ENCODE assay signal across 29 cellular contexts in genomic region chr11:35103366-35104194, GRCh38. TPM values are rescaled to one million over a fixed set of nuclear protein-coding genes. Genes with fewer than 3 reads are reported as not detected.
DNase-seq lines count a peak whose midpoint lies in the region; FAIRE-seq and TF ChIP-seq lines count a peak whose summit lies in the region.
"Had no signal": no experiment of that assay in that cellular context is flagged by ENCODE, and none has a peak within 500 bp of the region (broad histone marks: within the 10 kb centered on the region; RNA-seq: fewer than 3 reads in every experiment).

No MANE protein-coding gene starts in this region.

- no peaks in the 10 kb centered on the region for H4K20me1 ChIP-seq in osteoblast (ENCODE audit: insufficient read depth, low read length)

- H3K9me3 ChIP-seq in osteoblast (ENCODE audit: low read depth, low read length): no peaks in the 10 kb centered on the region
- H3K9me3 ChIP-seq: colonic mucosa, gastroesophageal sphincter, ovary, SJSA1, tibial artery had no signal

- H3K79me2 ChIP-seq in osteoblast (ENCODE audit: insufficient read depth, low read length): no peaks in the 10 kb centered on the region

- peak overlapping the region; percentile 30 for H3K27ac ChIP-seq in osteoblast (ENCODE audit: low read depth, low read length)
- H3K27ac ChIP-seq: colonic mucosa, ovary, SJSA1 had no signal

- TF ChIP-seq CTCF in osteoblast (IDR thresholded peaks at IDR 0.05; ENCODE audit: extremely low read depth, low read depth, low read length): no peak

- no peak overlapping the region for H3K4me2 ChIP-seq in osteoblast (ENCODE audit: insufficient read depth, low read length)
- H3K4me2 ChIP-seq: GM23338 had no signal

- H3K4me3 ChIP-seq in osteoblast (ENCODE audit: insufficient read depth, low read length): no peak overlapping the region
- H3K4me3 ChIP-seq: colonic mucosa, gastroesophageal sphincter, GM23338, ovary, SJSA1, tibial artery had no signal

- no peak overlapping the region for H2AFZ ChIP-seq in osteoblast (ENCODE audit: low read length)
- H2AFZ ChIP-seq: GM23338 had no signal

- TF ChIP-seq POLR2A in GM12891 (IDR thresholded peaks at IDR 0.05; ENCODE audit: low read depth, low read length): no peak

- H3K4me1 ChIP-seq in osteoblast (ENCODE audit: insufficient read depth, low read length): peaks cover 41% of the 10 kb centered on the region
- H3K4me1 ChIP-seq: colonic mucosa had no signal

- H3K27me3 ChIP-seq in osteoblast (ENCODE audit: insufficient read depth, low read length): no peaks in the 10 kb centered on the region
- H3K27me3 ChIP-seq: colonic mucosa, gastroesophageal sphincter, ovary, SJSA1, tibial artery had no signal

- DNase-seq in GM12891 (ENCODE audit: insufficient read length, low spot score): no peak
- peak; percentile 70 for DNase-seq in NCI-H226
- DNase-seq in astrocyte of the hippocampus (ENCODE audit: low read depth, low spot score): peak; percentile 90
- no peak for DNase-seq in osteoblast (ENCODE audit: insufficient read length, low spot score, missing footprints)
- DNase-seq in NOMO-1 (lab: John Stamatoyannopoulos, UW; ENCODE audit: unreplicated experiment in 2 of 2): no peak
- DNase-seq in stimulated activated CD4-positive, alpha-beta T cell treated with anti-CD3 and anti-CD28 coated beads, Interleukin-4, amount 100 ng/mL, for 24 hours: no peak
- no peak for DNase-seq in NCI-H748 treated with DMSO at 0.1 percent for 48 hours (lab: John Stamatoyannopoulos, UW)
- no peak for DNase-seq in NCI-H748 (lab: John Stamatoyannopoulos, UW; ENCODE audit: unreplicated experiment)
- DNase-seq: activated CD4-positive, alpha-beta T cell treated with anti-CD3 and anti-CD28 coated beads for 36 hours; activated CD8-positive, alpha-beta memory T cell treated with anti-CD3 and anti-CD28 coated beads for 24 hours; activated gamma-delta T cell treated with Interleukin-2 at 50 U/mL for 16 hours; activated T-cell treated with anti-CD3 and anti-CD28 coated beads, Interleukin-2, amount 50 U/mL, for 1 hour; colonic mucosa; effector memory CD4-positive, alpha-beta T cell; Karpas-422; NCI-H1105 treated with DMSO at 0.1 percent for 48 hours; NCI-H2029 treated with DMSO at 0.1 percent for 48 hours; NCI-H446 treated with DMSO at 0.1 percent for 48 hours; ovary; retina; stimulated activated CD4-positive, alpha-beta T cell treated with anti-CD3 and anti-CD28 coated beads, Interleukin-4, amount 100 ng/mL, for 1 hour; stimulated activated naive CD8-positive, alpha-beta T cell treated with anti-CD3 and anti-CD28 coated beads, Interleukin-15, Interleukin-2, amounts not matched to agents 100 U/mL and 50 U/mL, for 24 hours; T-helper 2 cell; tibial artery had no signal

- FAIRE-seq in GM12891 (lab: Jason Lieb, UNC): peak; percentile 35
- FAIRE-seq: islet of Langerhans, RCC 7860 had no signal

- no peaks in the 10 kb centered on the region for H3K36me3 ChIP-seq in osteoblast (ENCODE audit: insufficient read depth, low read length)
- H3K36me3 ChIP-seq: colonic mucosa, gastroesophageal sphincter, ovary, SJSA1, tibial artery had no signal

TF ChIP-seq in GM12891, 5 proteins besides CTCF, POLR2A, EP300 and RAD21:
- TF ChIP-seq TAF1 (IDR thresholded peaks at IDR 0.05; ENCODE audit: low read depth, low read length) (no peak), SPI1 (IDR thresholded peaks at IDR 0.05; ENCODE audit: low read depth, low read length) (no peak), PAX5 (IDR thresholded peaks at IDR 0.05; ENCODE audit: insufficient read depth, low read length, severe bottlenecking) (no peak), POU2F2 (IDR thresholded peaks at IDR 0.05; ENCODE audit: low read depth, low read length) (no peak), POLR2AphosphoS5 (IDR thresholded peaks at IDR 0.05; ENCODE audit: low read depth, low read length) (no peak)
TF ChIP-seq in GM12891: peak in this region for 0.

RNA-seq across cellular contexts. Expression of gene CD44, which starts 35.4 kb away (rescaled TPM):
- polyA plus RNA-seq in GM12891 (2012; ENCODE audit: low read depth, missing spikeins): 726 TPM
- 238 and 268 TPM in 2 replicates for total RNA-seq in osteoblast

Comparison
In these comparisons a context has a peak if more than half of its experiments do, and no peak if none do; other contexts are left out.
1. DNase-seq: peak in NCI-H226 (single experiment) and astrocyte of the hippocampus (single experiment); none in GM12891 (single experiment), osteoblast (single experiment), NOMO-1 (0 of 2), stimulated activated CD4-positive, alpha-beta T cell treated with anti-CD3 and anti-CD28 coated beads, Interleukin-4, amount 100 ng/mL, for 24 hours (single experiment), NCI-H748 treated with DMSO at 0.1 percent for 48 hours (single experiment) and NCI-H748 (single experiment).